In genomic region chr20:13784271-13784892, GRCh38 we compare ENCODE assay signal across 8 cellular contexts. TPM values are rescaled to one million over a fixed set of nuclear protein-coding genes. Genes with fewer than 3 reads are reported as not detected.
A peak's percentile ranks its signal among the peaks of the same experiment; 100 is the strongest.
DNase-seq lines count a peak whose midpoint lies in the region; ATAC-seq and TF ChIP-seq lines count a peak whose summit lies in the region.

No MANE protein-coding gene starts in this region.

- TF ChIP-seq CTCF in BJ (IDR thresholded peaks at IDR 0.05; ENCODE audit: insufficient read depth, low read depth, low read length): no peak
- TF ChIP-seq CTCF in KMS-11 (conservative IDR thresholded peaks at IDR 0.05; ENCODE audit: low read depth, low read length): no peak
- peak; percentile 37 for TF ChIP-seq CTCF in neural cell (IDR thresholded peaks at IDR 0.05; ENCODE audit: poor library complexity, severe bottlenecking)
- TF ChIP-seq CTCF in GM10266 (IDR thresholded peaks at IDR 0.05; ENCODE audit: control insufficient read depth, insufficient read depth, low read depth, missing control alignments): no peak

- H3K27ac ChIP-seq in KMS-11 (peak overlapping the region; percentile 77; the same call in 1 of the 2 replicates), ectodermal cell (ENCODE audit: insufficient read depth, low read depth, low read length, poor library complexity, severe bottlenecking) (peak overlapping the region; percentile 80), neural cell (ENCODE audit: low read length) (peak overlapping the region; percentile 80)

- no peak for TF ChIP-seq EP300 in neural cell (conservative IDR thresholded peaks at IDR 0.05; ENCODE audit: poor library complexity, severe bottlenecking)

- TF ChIP-seq RAD21 in neural cell (conservative IDR thresholded peaks at IDR 0.05): no peak

- H3K27me3 ChIP-seq in BJ (ENCODE audit: control insufficient read depth, insufficient read depth, low read length): no peaks in the 10 kb centered on the region
- no peaks in the 10 kb centered on the region for H3K27me3 ChIP-seq in KMS-11 (ENCODE audit: insufficient read depth, low read depth)
- H3K27me3 ChIP-seq in ectodermal cell (ENCODE audit: control insufficient read depth, insufficient read depth, low read length, poor library complexity, severe bottlenecking): no peaks in the 10 kb centered on the region
- no peaks in the 10 kb centered on the region for H3K27me3 ChIP-seq in neural cell (ENCODE audit: insufficient read depth, low read depth, low read length)

- H4K20me1 ChIP-seq in KMS-11 (ENCODE audit: insufficient read depth) (no peaks in the 10 kb centered on the region), neural cell (ENCODE audit: insufficient read depth) (no peaks in the 10 kb centered on the region)

- peak; percentile 16 for ATAC-seq in GM19455 (IDR thresholded peaks at IDR 0.05; ENCODE audit: unreplicated experiment)

- no peak for DNase-seq in BJ (ENCODE audit: low read depth)
- no peak for DNase-seq in activated CD8-positive, alpha-beta memory T cell treated with anti-CD3 and anti-CD28 coated beads, Interleukin-2, amount 50 U/mL, for 48 hours
- DNase-seq in GM10266 (ENCODE audit: extremely low spot score): no peak
- no peak for DNase-seq in activated CD4-positive, CD25-positive, alpha-beta regulatory T cell (lab: John Stamatoyannopoulos, UW)

- peak overlapping the region; percentile 79 for H2AFZ ChIP-seq in KMS-11 (ENCODE audit: low read depth)
- peak overlapping the region; percentile 85 for H2AFZ ChIP-seq in neural cell (ENCODE audit: low read depth, low read length)

- peak overlapping the region; percentile 81; the same call in 1 of the 2 replicates for H3K9ac ChIP-seq in KMS-11
- peak overlapping the region; percentile 89 for H3K9ac ChIP-seq in neural cell (ENCODE audit: low read length)

- peak overlapping the region; percentile 85 for H3K4me3 ChIP-seq in BJ (ENCODE audit: low read depth, low read length)
- H3K4me3 ChIP-seq in KMS-11 (IDR thresholded peaks at IDR 0.05; ENCODE audit: insufficient read depth, low read depth, low read length): no peak overlapping the region
- H3K4me3 ChIP-seq in ectodermal cell (ENCODE audit: insufficient read depth, low read depth, low read length): peak overlapping the region; percentile 82
- peak overlapping the region; percentile 79 for H3K4me3 ChIP-seq in neural cell (ENCODE audit: low read length)

- H3K9me3 ChIP-seq in ectodermal cell (ENCODE audit: control insufficient read depth, low read length) (no peaks in the 10 kb centered on the region), neural cell (ENCODE audit: low read length) (no peaks in the 10 kb centered on the region)

- CTCF ChIA-PET in BJ (lab: Yijun Ruan, JAX): interaction anchor here (0.9 to 2.6 kb wide), 3 partner anchors 9 to 36 kb away, joined by 4 to 12 read pairs (median 5); no protein-coding TSS in a partner anchor

- H3K4me2 ChIP-seq in KMS-11 (peak overlapping the region; percentile 71), neural cell (ENCODE audit: low read length) (peak overlapping the region; percentile 81)

- 0% methylated on average over 23 to 25 of the region's 26 CpGs for WGBS in ectodermal cell, 2 experiments

- no peaks in the 10 kb centered on the region for H3F3A ChIP-seq in neural cell (ENCODE audit: insufficient read depth, low read length, poor library complexity, severe bottlenecking)

- POLR2A ChIA-PET in BJ (lab: Charles Lee): no interaction called here

- no peaks in the 10 kb centered on the region for H3K9me2 ChIP-seq in neural cell (ENCODE audit: insufficient read depth, low read length)

- H3K36me3 ChIP-seq in BJ (ENCODE audit: control insufficient read depth, insufficient read depth, low read length) (peaks cover 7% of the 10 kb centered on the region), KMS-11 (ENCODE audit: insufficient read depth) (no peaks in the 10 kb centered on the region), ectodermal cell (ENCODE audit: control insufficient read depth, insufficient read depth, low read length) (peaks cover 12% of the 10 kb centered on the region), neural cell (ENCODE audit: insufficient read depth, low read length) (no peaks in the 10 kb centered on the region)

- peaks cover 20% of the 10 kb centered on the region for H3K4me1 ChIP-seq in KMS-11 (ENCODE audit: low read depth, poor library complexity, severe bottlenecking)
- no peaks in the 10 kb centered on the region for H3K4me1 ChIP-seq in ectodermal cell (ENCODE audit: control insufficient read depth, insufficient read depth, low read length)

- H3K79me2 ChIP-seq in KMS-11 (ENCODE audit: insufficient read depth, low read depth) (peaks cover 30% of the 10 kb centered on the region), neural cell (replicated peaks; ENCODE audit: insufficient read depth, low read length) (peaks cover 36% of the 10 kb centered on the region)

TF ChIP-seq in neural cell, 6 proteins besides CTCF, POLR2A, EP300 and RAD21:
- TF ChIP-seq SMC3 (conservative IDR thresholded peaks at IDR 0.05; ENCODE audit: poor library complexity) (no peak), REST (IDR thresholded peaks at IDR 0.05; ENCODE audit: borderline replicate concordance) (no peak), EZH2 (IDR thresholded peaks at IDR 0.05; ENCODE audit: borderline replicate concordance, insufficient read depth, low read length, poor library complexity, severe bottlenecking) (no peak), POLR2AphosphoS5 (IDR thresholded peaks at IDR 0.05) (no peak), TAF1 (IDR thresholded peaks at IDR 0.05; ENCODE audit: low read depth) (no peak), MXI1 (conservative IDR thresholded peaks at IDR 0.05; ENCODE audit: poor library complexity, severe bottlenecking) (no peak)

RNA-seq across cellular contexts. Expression of gene ESF1, which starts 0.3 kb away (rescaled TPM):
- polyA plus RNA-seq in BJ (2011; rRNA removed) (0.76 and 2.8 TPM in 2 replicates), neural cell (6.4 and 10.0 TPM in 2 replicates)
- polyA minus RNA-seq in BJ (2011; rRNA and poly(A)+ RNA removed): 0.14 and 1.3 TPM in 2 replicates
- polyA plus RNA-seq in ectodermal cell (2013, experiment 1 of 4): 29.3 TPM
- polyA plus RNA-seq in ectodermal cell (2013, experiment 2 of 4): 30.8 TPM
- 21.5 TPM for polyA plus RNA-seq in ectodermal cell (2013, experiment 3 of 4)
- polyA plus RNA-seq in ectodermal cell (2013, experiment 4 of 4): 21.8 TPM
- 17.8 and 23.5 TPM in 2 replicates for polyA minus RNA-seq in neural cell

RNA-seq across cellular contexts. Expression of gene NDUFAF5, which starts 0.4 kb away (rescaled TPM):
- polyA plus RNA-seq in BJ (2011; rRNA removed): 6.3 and 16.1 TPM in 2 replicates
- 4.9 and 5.8 TPM in 2 replicates for polyA minus RNA-seq in BJ (2011; rRNA and poly(A)+ RNA removed)
- 16.7 TPM for polyA plus RNA-seq in ectodermal cell (2013, experiment 1 of 4)
- 17.5 TPM for polyA plus RNA-seq in ectodermal cell (2013, experiment 2 of 4)
- polyA plus RNA-seq in ectodermal cell (2013, experiment 3 of 4): 17.6 TPM
- polyA plus RNA-seq in ectodermal cell (2013, experiment 4 of 4): 17.5 TPM
- polyA plus RNA-seq in neural cell: 65.8 and 103 TPM in 2 replicates
- 61.4 and 75.4 TPM in 2 replicates for polyA minus RNA-seq in neural cell
